27 cellular contexts compared by ENCODE assay signal in the genomic region with DNA sequence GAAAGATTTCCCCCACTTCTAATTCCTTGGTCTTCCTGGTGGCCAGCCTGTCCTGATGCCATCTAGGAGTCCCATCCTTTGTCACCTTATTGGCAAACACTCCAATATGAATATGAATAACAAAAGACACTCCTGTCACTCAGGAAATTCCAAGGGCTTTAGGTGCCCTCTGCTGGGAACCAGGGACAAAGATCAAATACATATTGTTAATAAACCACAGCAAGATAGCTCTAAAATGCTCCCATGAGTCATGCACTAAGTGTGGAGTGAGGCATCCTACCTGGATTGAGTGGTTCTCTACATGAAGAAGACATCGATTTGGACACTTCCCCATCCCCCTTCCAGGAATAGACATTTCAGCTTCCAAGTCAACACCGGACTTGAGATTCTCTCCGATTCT.
DNase-seq lines count a peak whose midpoint lies in the region; ATAC-seq, FAIRE-seq and TF ChIP-seq lines count a peak whose summit lies in the region.
"Had no signal": no experiment of that assay in that cellular context is flagged by ENCODE, and none has a peak within 500 bp of the region (broad histone marks: within the 10 kb centered on the region; RNA-seq: fewer than 3 reads in every experiment).

No MANE protein-coding gene starts in this region.

- peak; percentile 43 to 44; a peak in 4 of 5 replicates for TF ChIP-seq RAD21 in A549 (conservative IDR thresholded peaks at IDR 0.05 in 1 of 2, IDR thresholded peaks at IDR 0.05 in 1 of 2)

- TF ChIP-seq POLR2A in A549 (IDR thresholded peaks at IDR 0.05; ENCODE audit: low read length) (no peak), testis (IDR thresholded peaks at IDR 0.05) (no peak)

- TF ChIP-seq CTCF in A549 (IDR thresholded peaks at IDR 0.05) (no peak; the same call in 2 of the 3 replicates), epithelial cell of esophagus (IDR thresholded peaks at IDR 0.05; ENCODE audit: insufficient read depth, low read depth, low read length, missing control alignments) (no peak), testis (IDR thresholded peaks at IDR 0.05) (no peak)

- H3K27me3 ChIP-seq in testis, result no peaks in the 10 kb centered on the region
- H3K27me3 ChIP-seq: brain microvascular endothelial cell, foreskin keratinocyte, vagina had no signal

- WGBS in A549 (ENCODE audit: missing lambda C conversion rate), result 19% methylated on average over 3 of the region's 3 CpGs
- WGBS in testis, 2 donors, result 88 to 94% methylated on average over 3 of the region's 3 CpGs

- ATAC-seq in A549 (peak in 1 of 2 experiments; percentile 30; a peak in 1 of 6 replicates), GM18520 (IDR thresholded peaks at IDR 0.05; ENCODE audit: unreplicated experiment) (no peak), GM21528 (IDR thresholded peaks at IDR 0.05; ENCODE audit: low FRiP score, unreplicated experiment) (no peak), GM19452 (IDR thresholded peaks at IDR 0.05; ENCODE audit: unreplicated experiment) (no peak)
- ATAC-seq: esophagus mucosa; foreskin keratinocyte; natural killer cell; SK-N-SH treated with all-trans-retinoic acid at 6 μM for 48 hours; stimulated activated naive B cell treated with anti-CD40 and anti-IgM and Interleukin-4, amounts not matched to agents 10 μg/mL and 1 μg/mL and 100 μg/mL, for 72 hours had no signal

- CTCF ChIA-PET in A549 (lab: Yijun Ruan, JAX), result interaction anchor here (0.6 kb wide), 1 partner anchor 46 kb away, joined by 3 read pairs; no protein-coding TSS in a partner anchor

- H3K4me3 ChIP-seq in A549, result no peak overlapping the region
- no peak overlapping the region for H3K4me3 ChIP-seq in epithelial cell of esophagus (ENCODE audit: low read length)
- no peak overlapping the region for H3K4me3 ChIP-seq in testis
- H3K4me3 ChIP-seq: vagina had no signal

- DNase-seq in A549 (ENCODE audit: low read depth in 1 of 2, low spot score in 1 of 2) (peak in 1 of 2 experiments; percentile 13), HT-29 (ENCODE audit: low spot score) (peak; percentile 41), NCI-H748 (lab: John Stamatoyannopoulos, UW; ENCODE audit: unreplicated experiment) (peak; percentile 87), epithelial cell of esophagus (ENCODE audit: low read depth) (peak; percentile 2), testis (no peak)
- DNase-seq: ACHN; activated CD4-positive, alpha-beta T cell treated with anti-CD3 and anti-CD28 coated beads, Interleukin-2, amount 10 ng/mL, durations not matched to agents 7 days and 5 days; activated naive CD4-positive, alpha-beta T cell treated with Interleukin-2 at 50 U/mL for 16 hours; activated T-cell treated with anti-CD3 and anti-CD28 coated beads, Interleukin-2, amount 50 U/mL, for 48 hours; brain microvascular endothelial cell; COR-L47; effector memory CD4-positive, alpha-beta T cell; foreskin keratinocyte; HCEC 1CT; natural killer cell; NCI-H187; NCI-H446 treated with DMSO at 0.1 percent for 48 hours; stimulated activated CD4-positive, alpha-beta T cell treated with anti-CD3 and anti-CD28 coated beads, Interleukin-4, amount 100 ng/mL, for 1 hour; stimulated activated naive B cell treated with anti-CD40 and anti-IgM and Interleukin-4, amounts not matched to agents 10 μg/mL and 1 μg/mL and 100 μg/mL, for 72 hours had no signal

- H3K4me1 ChIP-seq in A549 (no peaks in the 10 kb centered on the region; the same call in 2 of the 3 replicates), testis (no peaks in the 10 kb centered on the region)
- H3K4me1 ChIP-seq: foreskin keratinocyte, vagina had no signal

- no peak overlapping the region for H3K4me2 ChIP-seq in A549

- no peak for FAIRE-seq in A549 (lab: Jason Lieb, UNC)
- FAIRE-seq: GM12891 had no signal

- TF ChIP-seq EP300 in A549 (IDR thresholded peaks at IDR 0.05), result no peak

- H3K36me3 ChIP-seq in testis (ENCODE audit: low read depth, missing control alignments), result no peaks in the 10 kb centered on the region
- H3K36me3 ChIP-seq: brain microvascular endothelial cell, vagina had no signal

- POLR2A ChIA-PET in A549 (lab: Yijun Ruan, JAX), result no interaction called here

- intact Hi-C loops in testis (cut with DNase I; ENCODE audit: low total_unique reads), result no loop called here

- no peak overlapping the region for H3K27ac ChIP-seq in A549
- H3K27ac ChIP-seq in testis, result no peak overlapping the region
- H3K27ac ChIP-seq: brain microvascular endothelial cell, foreskin keratinocyte, RWPE1, vagina had no signal

- H3K9me3 ChIP-seq in A549, result no peaks in the 10 kb centered on the region
- no peaks in the 10 kb centered on the region for H3K9me3 ChIP-seq in testis
- H3K9me3 ChIP-seq: vagina had no signal

TF ChIP-seq in A549, 52 proteins besides CTCF, POLR2A, EP300 and RAD21:
- no peak for TF ChIP-seq SREBF2 (IDR thresholded peaks at IDR 0.05)
- no peak for TF ChIP-seq FOSL2 (IDR thresholded peaks at IDR 0.05)
- peak; percentile 8; the same call in 1 of the 2 replicates for TF ChIP-seq FOSL2 (CRISPR knock-in tag; IDR thresholded peaks at IDR 0.05)
